14 cellular contexts compared by ENCODE assay signal in genomic region chr7:55441668-55442305, GRCh38.
DNase-seq lines count a peak whose midpoint lies in the region; ATAC-seq and TF ChIP-seq lines count a peak whose summit lies in the region.
"Had no signal": no experiment of that assay in that cellular context is flagged by ENCODE, and none has a peak within 500 bp of the region (broad histone marks: within the 10 kb centered on the region; RNA-seq: fewer than 3 reads in every experiment).

No MANE protein-coding gene starts in this region.

- CTCF ChIA-PET in IMR-90 (lab: Yijun Ruan, JAX) = interaction anchor here (1.1 kb wide), 1 partner anchor 18 kb away, joined by 3 read pairs; no protein-coding TSS in a partner anchor

- dilution Hi-C loops in IMR-90 (cut with HindIII; ENCODE audit: low sequenced_read_pairs, unreplicated experiment) = no loop called here

- H2BK120ac ChIP-seq in IMR-90 (ENCODE audit: low read depth, low read length) = no peak overlapping the region

- no peak for TF ChIP-seq RAD21 in IMR-90 (IDR thresholded peaks at IDR 0.05; ENCODE audit: low read length)

- no peak overlapping the region for H3K4me3 ChIP-seq in BE2C (ENCODE audit: low read depth, low read length)
- H3K4me3 ChIP-seq in IMR-90 (ENCODE audit: insufficient read depth, low read depth, low read length) = no peak overlapping the region
- no peak overlapping the region for H3K4me3 ChIP-seq in choroid plexus epithelial cell (ENCODE audit: low read depth, low read length)
- H3K4me3 ChIP-seq in body of pancreas = no peak overlapping the region
- H3K4me3 ChIP-seq: right lobe of liver had no signal

- no CpG with 5 or more reads among the region's 5 CpGs for WGBS in IMR-90 (ENCODE audit: extremely low coverage in 2 of 2, insufficient read length in 1 of 2), 2 experiments
- 82 to 94% methylated on average over 5 of the region's 5 CpGs for WGBS in body of pancreas, 2 donors

- peak overlapping the region; percentile 10; the same call in 1 of the 2 replicates for H3K4ac ChIP-seq in IMR-90 (ENCODE audit: low read depth, low read length)

- no peaks in the 10 kb centered on the region for H4K20me1 ChIP-seq in IMR-90 (ENCODE audit: insufficient read depth, low read length)

- no peaks in the 10 kb centered on the region for H3K9me3 ChIP-seq in BE2C
- no peaks in the 10 kb centered on the region for H3K9me3 ChIP-seq in IMR-90 (ENCODE audit: control insufficient read depth, insufficient read depth, low read length)
- H3K9me3 ChIP-seq in body of pancreas = no peaks in the 10 kb centered on the region
- H3K9me3 ChIP-seq: right lobe of liver had no signal

- peak overlapping the region; percentile 10 for H2BK5ac ChIP-seq in IMR-90 (ENCODE audit: low read depth, low read length, poor library complexity, severe bottlenecking)

- 0 out of 2 replicates have a peak overlapping the region, but pooled peaks have one; percentile 28 for H3K14ac ChIP-seq in IMR-90 (replicated peaks; ENCODE audit: low read depth, low read length)

- no peak for TF ChIP-seq POLR2A in IMR-90 (IDR thresholded peaks at IDR 0.05; ENCODE audit: low read depth, low read length)
- no peak for TF ChIP-seq POLR2A in body of pancreas (IDR thresholded peaks at IDR 0.05)

- no peaks in the 10 kb centered on the region for H3K36me3 ChIP-seq in BE2C
- no peaks in the 10 kb centered on the region for H3K36me3 ChIP-seq in IMR-90 (ENCODE audit: control insufficient read depth, insufficient read depth, low read length)
- no peaks in the 10 kb centered on the region for H3K36me3 ChIP-seq in body of pancreas (replicated peaks in 1 of 2; ENCODE audit: insufficient read depth in 1 of 2, low read depth in 2 of 2)
- H3K36me3 ChIP-seq: right lobe of liver had no signal

- H2BK20ac ChIP-seq in IMR-90 (ENCODE audit: low read depth, low read length) = no peak overlapping the region

- H3K4me1 ChIP-seq in BE2C = peaks cover 30% of the 10 kb centered on the region
- H3K4me1 ChIP-seq in IMR-90 (ENCODE audit: control insufficient read depth, insufficient read depth, low read length) = peaks cover 11% of the 10 kb centered on the region
- no peaks in the 10 kb centered on the region for H3K4me1 ChIP-seq in body of pancreas
- H3K4me1 ChIP-seq: right lobe of liver had no signal

- no peak overlapping the region; the same call in 2 of the 3 replicates for H2BK15ac ChIP-seq in IMR-90 (ENCODE audit: low read depth, low read length)

- intact Hi-C loops in IMR-90 (cut with micrococcal nuclease) = no loop called here
- intact Hi-C loops in body of pancreas (cut with DNase I) = no loop called here

- POLR2A ChIA-PET in IMR-90 (lab: Charles Lee; ENCODE audit: unreplicated experiment) = no interaction called here

- no peak overlapping the region for H3K18ac ChIP-seq in IMR-90 (ENCODE audit: low read depth, low read length)

- no peak overlapping the region for H2AFZ ChIP-seq in IMR-90 (replicated peaks; ENCODE audit: low read length, poor library complexity)

- H3K56ac ChIP-seq in IMR-90 (ENCODE audit: extremely low read depth, insufficient read depth, low read length) = no peak overlapping the region

- TF ChIP-seq CTCF in BE2C (IDR thresholded peaks at IDR 0.05; ENCODE audit: low read depth, low read length) (no peak), IMR-90 (conservative IDR thresholded peaks at IDR 0.05; ENCODE audit: low read depth, low read length) (no peak), choroid plexus epithelial cell (conservative IDR thresholded peaks at IDR 0.05; ENCODE audit: low read depth, low read length) (no peak), body of pancreas (IDR thresholded peaks at IDR 0.05) (no peak)

- no peak overlapping the region for H3K4me2 ChIP-seq in IMR-90 (ENCODE audit: low read depth, low read length)

- H4K91ac ChIP-seq in IMR-90 (ENCODE audit: insufficient read depth, low read depth, low read length) = no peak overlapping the region; the same call in 1 of the 2 replicates

- peaks cover 4% of the 10 kb centered on the region; the same call in 1 of the 2 replicates for H3K9me1 ChIP-seq in IMR-90 (ENCODE audit: insufficient read depth, low read length)

- H3K23ac ChIP-seq in IMR-90 (ENCODE audit: low read depth, low read length) = no peak overlapping the region

- no peaks in the 10 kb centered on the region for H3K79me1 ChIP-seq in IMR-90 (ENCODE audit: low read depth in 1 of 2, low read length in 2 of 2)

- H2AK5ac ChIP-seq in IMR-90 (ENCODE audit: low read depth, low read length) = no peak overlapping the region

- H3K27me3 ChIP-seq in BE2C (no peaks in the 10 kb centered on the region), IMR-90 (ENCODE audit: control insufficient read depth, insufficient read depth, low read length) (no peaks in the 10 kb centered on the region), body of pancreas (no peaks in the 10 kb centered on the region)
- H3K27me3 ChIP-seq: right lobe of liver had no signal

- H3K9ac ChIP-seq in IMR-90 (ENCODE audit: low read depth, low read length) = no peak overlapping the region

- in situ Hi-C loops in IMR-90 (cut with MboI; ENCODE audit: low sequenced_read_pairs) = loop anchor here (25.0 kb wide), 1 partner anchor 521 kb away; the partner anchor contains the start of genes MRPS17 and NIPSNAP2

- DNase-seq in BE2C = peak; percentile 48
- DNase-seq in IMR-90 = peak; percentile 85
- peak; percentile 74 for DNase-seq in choroid plexus epithelial cell (ENCODE audit: low read depth)
- DNase-seq in non-pigmented ciliary epithelial cell (ENCODE audit: low read depth) = peak; percentile 41
- no peak for DNase-seq in NCI-H345 (lab: John Stamatoyannopoulos, UW)
- no peak for DNase-seq in pons (ENCODE audit: low spot score)
- no peak for DNase-seq in body of pancreas
- DNase-seq: activated T-cell treated with anti-CD3 and anti-CD28 coated beads, Interleukin-2, amount 50 U/mL, for 72 hours; Calu3; right lobe of liver; substantia nigra had no signal

- H2AK9ac ChIP-seq in IMR-90 (replicated peaks; ENCODE audit: low read depth, low read length, poor library complexity) = no peak overlapping the region

- no peak overlapping the region for H4K8ac ChIP-seq in IMR-90 (ENCODE audit: low read depth in 2 of 2, low read length in 2 of 2)

- no TSS peak for BruUV-seq in IMR-90 (replicated peaks; lab: Mats Ljungman, UMichigan)

- no peak overlapping the region; the same call in 1 of the 2 replicates for H4K5ac ChIP-seq in IMR-90 (ENCODE audit: low read depth, low read length)

- H3K27ac ChIP-seq in IMR-90 (ENCODE audit: insufficient read depth, low read length) (no peak overlapping the region), body of pancreas (no peak overlapping the region)
- H3K27ac ChIP-seq: epithelial cell of prostate, right lobe of liver had no signal

- ATAC-seq in IMR-90 (ENCODE audit: low read depth) = peak; percentile 78
- no peak for ATAC-seq in HG03457 (IDR thresholded peaks at IDR 0.05; ENCODE audit: unreplicated experiment)
- no peak for ATAC-seq in body of pancreas
- ATAC-seq: activated T-cell treated with anti-CD3 and anti-CD28 coated beads, Interleukin-2, amount 50 U/mL, for 72 hours; HepG2; right lobe of liver had no signal

TF ChIP-seq in IMR-90, 13 proteins besides CTCF, POLR2A, EP300 and RAD21:
- TF ChIP-seq FOS (IDR thresholded peaks at IDR 0.05; ENCODE audit: low read depth, low read length) (peak; percentile 21; the same call in 1 of the 2 replicates), MXI1 (IDR thresholded peaks at IDR 0.05; ENCODE audit: borderline replicate concordance, low read depth, low read length) (peak; percentile 55; the same call in 1 of the 2 replicates), SMC3 (IDR thresholded peaks at IDR 0.05; ENCODE audit: low read depth, low read length) (no peak), ELK1 (IDR thresholded peaks at IDR 0.05; ENCODE audit: borderline replicate concordance, low read depth, low read length) (no peak)
TF ChIP-seq in IMR-90: peak in this region for 2.

Comparison
In these comparisons a context has a peak if more than half of its experiments do, and no peak if none do; other contexts are left out.
1. DNase-seq: peak in BE2C (single experiment), IMR-90 (single experiment), choroid plexus epithelial cell (single experiment) and non-pigmented ciliary epithelial cell (single experiment); none in NCI-H345 (single experiment), pons (single experiment) and body of pancreas (0 of 4).